Comparison of ENCODE assay signal across 29 cellular contexts in the genomic region with DNA sequence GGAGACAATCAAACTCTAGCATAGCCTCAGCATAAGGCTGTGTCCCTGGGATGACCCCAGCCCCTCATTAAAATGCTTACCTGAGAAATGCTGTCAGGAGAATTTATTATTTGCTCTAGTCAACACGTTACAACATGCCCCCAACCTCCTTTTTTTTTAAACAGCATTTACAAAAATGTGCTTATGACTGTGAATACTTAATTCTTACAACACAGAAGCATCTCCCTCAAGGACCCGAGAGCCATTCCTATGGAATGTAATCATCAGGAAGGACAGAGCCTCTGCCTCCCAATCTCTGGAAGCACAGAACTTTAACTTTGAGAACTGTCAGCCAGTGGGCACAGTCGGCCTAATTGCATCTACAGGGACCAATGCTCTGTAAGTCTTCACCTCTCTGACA.
DNase-seq lines count a peak whose midpoint lies in the region; TF ChIP-seq lines count a peak whose summit lies in the region.
"Had no signal": no experiment of that assay in that cellular context is flagged by ENCODE, and none has a peak within 500 bp of the region (broad histone marks: within the 10 kb centered on the region; RNA-seq: fewer than 3 reads in every experiment).

No MANE protein-coding gene starts in this region.

- H3K9ac ChIP-seq in adipocyte (ENCODE audit: low read length) (peak overlapping the region; percentile 36), fibroblast of lung (ENCODE audit: insufficient read depth, low read length) (no peak overlapping the region)

- peak overlapping the region; percentile 85 for H3K27ac Mint-ChIP-seq in mesothelial cell of epicardium
- H3K27ac Mint-ChIP-seq: activated CD8-positive, alpha-beta T cell treated with anti-CD3 and anti-CD28 coated beads, Interleukin-2, amount 10 ng/mL, durations not matched to agents 7 days and 5 days; activated naive CD8-positive, alpha-beta T cell; IgD-negative memory B cell; T-helper 1 cell treated with Interleukin-12 subunit alpha and Interleukin-12 subunit beta and Interleukin-4 antibody, amounts not matched to agents 30 μg/mL and 1 μg/mL, for 36 hours had no signal

- peaks cover 10% of the 10 kb centered on the region for H3K36me3 Mint-ChIP-seq in mesothelial cell of epicardium
- H3K36me3 Mint-ChIP-seq: activated naive CD8-positive, alpha-beta T cell; IgD-negative memory B cell had no signal

- H2AFZ ChIP-seq in fibroblast of lung (ENCODE audit: low read length) = no peak overlapping the region

- H3K4me2 ChIP-seq in fibroblast of lung (ENCODE audit: extremely low read depth, insufficient read depth, low read length) = no peak overlapping the region

- H3K36me3 ChIP-seq in adipocyte (ENCODE audit: control insufficient read depth, insufficient read depth, low read length, severe bottlenecking) (peaks cover 16% of the 10 kb centered on the region), fibroblast of lung (ENCODE audit: control insufficient read depth, insufficient read depth, low read length) (no peaks in the 10 kb centered on the region)
- H3K36me3 ChIP-seq: MG63, ovary had no signal

- H3K4me3 ChIP-seq in adipocyte (ENCODE audit: low read length) (peak overlapping the region; percentile 18), fibroblast of lung (replicated peaks in 1 of 4; ENCODE audit: control extremely low read depth in 1 of 4, insufficient read depth in 1 of 4, low read depth in 3 of 4, low read length in 4 of 4) (no peak overlapping the region)
- H3K4me3 ChIP-seq: MG63, ovary, SK-N-MC, stomach, tibial nerve had no signal

- TF ChIP-seq CTCF in fibroblast of lung (conservative IDR thresholded peaks at IDR 0.05 in 1 of 2, IDR thresholded peaks at IDR 0.05 in 1 of 2; ENCODE audit: low read depth in 1 of 2, low read length in 2 of 2) (no peak), mesothelial cell of epicardium (IDR thresholded peaks at IDR 0.05; ENCODE audit: unreplicated experiment) (no peak)

- H3K4me1 Mint-ChIP-seq in mesothelial cell of epicardium = peaks cover 27% of the 10 kb centered on the region
- H3K4me1 Mint-ChIP-seq: IgD-negative memory B cell had no signal

- H4K20me1 ChIP-seq in fibroblast of lung (ENCODE audit: control insufficient read depth, extremely low read depth, insufficient read depth, low read length) = no peaks in the 10 kb centered on the region

- H3K4me3 Mint-ChIP-seq in mesothelial cell of epicardium = no peak overlapping the region
- H3K4me3 Mint-ChIP-seq: activated CD8-positive, alpha-beta T cell treated with anti-CD3 and anti-CD28 coated beads, Interleukin-2, amount 10 ng/mL, durations not matched to agents 7 days and 5 days; activated naive CD8-positive, alpha-beta T cell; IgD-negative memory B cell; nephron; T-helper 1 cell treated with Interleukin-12 subunit alpha and Interleukin-12 subunit beta and Interleukin-4 antibody, amounts not matched to agents 30 μg/mL and 1 μg/mL, for 36 hours had no signal

- peaks cover 2% of the 10 kb centered on the region for H3K27me3 Mint-ChIP-seq in mesothelial cell of epicardium (ENCODE audit: low read depth)

- no peaks in the 10 kb centered on the region for H3K27me3 ChIP-seq in adipocyte (replicated peaks; ENCODE audit: control insufficient read depth, insufficient read depth, low read length)
- no peaks in the 10 kb centered on the region for H3K27me3 ChIP-seq in fibroblast of lung (ENCODE audit: control insufficient read depth, insufficient read depth, low read length)
- H3K27me3 ChIP-seq: MG63, ovary, stomach, tibial nerve had no signal

- no peaks in the 10 kb centered on the region for H3K79me2 ChIP-seq in fibroblast of lung (ENCODE audit: control insufficient read depth, insufficient read depth, low read length)

- peaks cover 15% of the 10 kb centered on the region for H3K9me3 Mint-ChIP-seq in mesothelial cell of epicardium
- H3K9me3 Mint-ChIP-seq: T-helper 1 cell treated with Interleukin-12 subunit alpha and Interleukin-12 subunit beta and Interleukin-4 antibody, amounts not matched to agents 30 μg/mL and 1 μg/mL, for 36 hours had no signal

- DNase-seq in AG20443 (ENCODE audit: low spot score) (peak; percentile 14), adipocyte (ENCODE audit: low read depth) (peak; percentile 36), fibroblast of lung (ENCODE audit: low read depth in 2 of 2) (peak; percentile 33 to 57), mesothelial cell of epicardium (ENCODE audit: low spot score in 2 of 2, unreplicated experiment in 2 of 2) (no peak), NCI-H1092 (lab: John Stamatoyannopoulos, UW) (no peak), amygdala (lab: John Stamatoyannopoulos, UW) (no peak), NCI-H524 treated with DMSO at 0.1 percent for 48 hours (lab: John Stamatoyannopoulos, UW) (no peak), NCI-H1092 treated with DMSO at 0.1 percent for 48 hours (lab: John Stamatoyannopoulos, UW) (no peak)
- DNase-seq: activated CD4-positive, CD25-positive, alpha-beta regulatory T cell treated with anti-CD3 and anti-CD28 coated beads, Interleukin-2, amount 50 U/mL, for 72 hours; activated CD8-positive, alpha-beta T cell treated with anti-CD3 and anti-CD28 coated beads, Interleukin-2, amount 10 ng/mL, durations not matched to agents 7 days and 5 days; activated effector memory CD4-positive, alpha-beta T cell treated with Interleukin-2 at 50 U/mL for 16 hours; C1 segment of cervical spinal cord; DMS79 treated with DMSO at 0.1 percent for 48 hours; GF-D8; H7; MG63; NCI-H1436; NCI-H446 treated with DMSO at 0.1 percent for 48 hours; ovary; retina; stimulated activated CD4-positive, alpha-beta T cell treated with anti-CD3 and anti-CD28 coated beads, Interleukin-2, amount 100 ng/mL, for 24 hours; stomach had no signal

- no peaks in the 10 kb centered on the region for H3K9me3 ChIP-seq in adipocyte (ENCODE audit: control insufficient read depth, low read length)
- no peaks in the 10 kb centered on the region for H3K9me3 ChIP-seq in fibroblast of lung (ENCODE audit: control insufficient read depth, insufficient read depth, low read depth, low read length)
- H3K9me3 ChIP-seq: MG63, ovary, stomach, tibial nerve had no signal

- H3K27ac ChIP-seq in fibroblast of lung (ENCODE audit: insufficient read depth, low read length) = no peak overlapping the region
- H3K27ac ChIP-seq: epithelial cell of prostate, ovary, SK-N-MC, stomach, tibial nerve had no signal

- H3K4me1 ChIP-seq in adipocyte (ENCODE audit: control insufficient read depth, insufficient read depth, low read length) = peaks cover 14% of the 10 kb centered on the region
- H3K4me1 ChIP-seq in fibroblast of lung (ENCODE audit: control insufficient read depth, extremely low read depth, insufficient read depth, low read length) = no peaks in the 10 kb centered on the region
- H3K4me1 ChIP-seq: stomach, tibial nerve had no signal

Comparison
In these comparisons a context has a peak if more than half of its experiments do, and no peak if none do; other contexts are left out.
1. DNase-seq: peak in AG20443 (single experiment), adipocyte (single experiment) and fibroblast of lung (2 of 2); none in mesothelial cell of epicardium (0 of 2), NCI-H1092 (single experiment), amygdala (0 of 56), NCI-H524 treated with DMSO at 0.1 percent for 48 hours (single experiment) and NCI-H1092 treated with DMSO at 0.1 percent for 48 hours (single experiment).